In genomic region chr4:185307136-185307950, GRCh38 we compare ENCODE assay signal across 9 cellular contexts.
A peak's percentile ranks its signal among the peaks of the same experiment; 100 is the strongest.
DNase-seq lines count a peak whose midpoint lies in the region; ATAC-seq and TF ChIP-seq lines count a peak whose summit lies in the region.
"Had no signal": no experiment of that assay in that cellular context is flagged by ENCODE, and none has a peak within 500 bp of the region (broad histone marks: within the 10 kb centered on the region; RNA-seq: fewer than 3 reads in every experiment).

No MANE protein-coding gene starts in this region.

- H4K20me1 ChIP-seq in PC-3 (ENCODE audit: low read length): no peaks in the 10 kb centered on the region

- H3K79me2 ChIP-seq in PC-3 (ENCODE audit: low read length): no peaks in the 10 kb centered on the region

- peaks cover 29% of the 10 kb centered on the region for H3K4me1 ChIP-seq in PC-3 (ENCODE audit: insufficient read depth, low read length)

- H3K27ac ChIP-seq in PC-3 (ENCODE audit: low read length): peak overlapping the region; percentile 90
- H3K27ac ChIP-seq: 22Rv1 had no signal

- no peaks in the 10 kb centered on the region for H3K9me3 Mint-ChIP-seq in activated naive CD4-positive, alpha-beta T cell treated with anti-CD3 and anti-CD28 coated beads, Interleukin-2, amount 10 ng/mL, durations not matched to agents 7 days and 5 days

- H3F3A ChIP-seq in PC-3 (ENCODE audit: low read length, unreplicated experiment): no peaks in the 10 kb centered on the region

- no peak overlapping the region for H3K4me3 ChIP-seq in PC-3 (ENCODE audit: low read length)

- BruUV-seq in PC-3 (replicated peaks; lab: Mats Ljungman, UMichigan): no TSS peak

- H3K9me2 ChIP-seq in PC-3 (replicated peaks; ENCODE audit: low read length): no peaks in the 10 kb centered on the region

- H3K27me3 ChIP-seq in PC-3 (ENCODE audit: low read length): no peaks in the 10 kb centered on the region

- H3K4me3 Mint-ChIP-seq in activated naive CD4-positive, alpha-beta T cell treated with anti-CD3 and anti-CD28 coated beads, Interleukin-2, amount 10 ng/mL, durations not matched to agents 7 days and 5 days: no peak overlapping the region

- H3K9ac ChIP-seq in PC-3 (ENCODE audit: low read length): peak overlapping the region; percentile 53

- H3K4me1 Mint-ChIP-seq in activated naive CD4-positive, alpha-beta T cell treated with anti-CD3 and anti-CD28 coated beads, Interleukin-2, amount 10 ng/mL, durations not matched to agents 7 days and 5 days: peaks cover 5% of the 10 kb centered on the region

- TF ChIP-seq CTCF in PC-3 (conservative IDR thresholded peaks at IDR 0.05; ENCODE audit: low read depth, low read length): no peak

- POLR2A ChIA-PET in PC-3 (lab: Charles Lee; ENCODE audit: unreplicated experiment): no interaction called here

- intact Hi-C loops in PC-3 (cut with micrococcal nuclease): loop anchor here (5.0 kb wide), 1 partner anchor 40 kb away; no protein-coding TSS in a partner anchor

- no peak overlapping the region for H3K27ac Mint-ChIP-seq in activated naive CD4-positive, alpha-beta T cell treated with anti-CD3 and anti-CD28 coated beads, Interleukin-2, amount 10 ng/mL, durations not matched to agents 7 days and 5 days

- no peaks in the 10 kb centered on the region for H3K36me3 ChIP-seq in PC-3 (ENCODE audit: low read depth, low read length)

- DNase-seq in DMS53 (lab: John Stamatoyannopoulos, UW) (peak; percentile 7), DMS53 treated with DMSO at 0.1 percent for 48 hours (lab: John Stamatoyannopoulos, UW; ENCODE audit: unreplicated experiment) (no peak), PC-3 (peak; percentile 66), retina (peak; percentile 34), HUDEP-2 (lab: John Stamatoyannopoulos, UW; ENCODE audit: unreplicated experiment in 76 of 76) (no peak)
- no peak for DNase-seq in stimulated activated CD4-positive, alpha-beta T cell treated with anti-CD3 and anti-CD28 coated beads, Interleukin-4, amount 100 ng/mL, for 24 hours
- no peak for DNase-seq in activated naive CD4-positive, alpha-beta T cell treated with anti-CD3 and anti-CD28 coated beads, Interleukin-2, amount 10 ng/mL, durations not matched to agents 7 days and 5 days

- H3K9me3 ChIP-seq in PC-3 (ENCODE audit: low read length): no peaks in the 10 kb centered on the region

- H3K36me3 Mint-ChIP-seq in activated naive CD4-positive, alpha-beta T cell treated with anti-CD3 and anti-CD28 coated beads, Interleukin-2, amount 10 ng/mL, durations not matched to agents 7 days and 5 days: peaks cover 19% of the 10 kb centered on the region

- 0 out of 2 replicates have a peak overlapping the region, but pooled peaks have one; percentile 75 for H3K4me2 ChIP-seq in PC-3 (ENCODE audit: low read length)

- CTCF ChIA-PET in PC-3 (lab: Charles Lee): no interaction called here
- CTCF ChIA-PET in activated naive CD4-positive, alpha-beta T cell treated with anti-CD3 and anti-CD28 coated beads, Interleukin-2, amount 10 ng/mL, durations not matched to agents 7 days and 5 days (lab: Charles Lee): interaction anchor here (1.2 kb wide), 1 partner anchor 114 kb away, joined by 3 read pairs; no protein-coding TSS in a partner anchor

- H2AFZ ChIP-seq in PC-3 (ENCODE audit: low read length): no peak overlapping the region

- ATAC-seq in HG02798 (IDR thresholded peaks at IDR 0.05; ENCODE audit: poor library complexity, unreplicated experiment) (peak; percentile 65), PC-3 (no peak)

- H3K27me3 Mint-ChIP-seq in activated naive CD4-positive, alpha-beta T cell treated with anti-CD3 and anti-CD28 coated beads, Interleukin-2, amount 10 ng/mL, durations not matched to agents 7 days and 5 days: no peaks in the 10 kb centered on the region

Comparison
In these comparisons a context has a peak if more than half of its experiments do, and no peak if none do; other contexts are left out.
1. DNase-seq: peak in DMS53 (single experiment), PC-3 (single experiment) and retina (single experiment); none in DMS53 treated with DMSO at 0.1 percent for 48 hours (single experiment), HUDEP-2 (0 of 76), stimulated activated CD4-positive, alpha-beta T cell treated with anti-CD3 and anti-CD28 coated beads, Interleukin-4, amount 100 ng/mL, for 24 hours (single experiment) and activated naive CD4-positive, alpha-beta T cell treated with anti-CD3 and anti-CD28 coated beads, Interleukin-2, amount 10 ng/mL, durations not matched to agents 7 days and 5 days (single experiment).